Comparison of ENCODE assay signal across 25 cellular contexts in genomic region chr10:1141261-1141660, GRCh38.
"Had no signal": no experiment of that assay in that cellular context is flagged by ENCODE, and none has a peak within 500 bp of the region (broad histone marks: within the 10 kb centered on the region; RNA-seq: fewer than 3 reads in every experiment).

No MANE protein-coding gene starts in this region.

- H3K27me3 ChIP-seq: brain microvascular endothelial cell, dorsolateral prefrontal cortex had no signal

- H3K4me1 Mint-ChIP-seq: activated CD4-positive, alpha-beta memory T cell treated with anti-CD3 and anti-CD28 coated beads, Interleukin-2, amount 10 ng/mL, durations not matched to agents 7 days and 5 days; activated CD4-positive, alpha-beta T cell treated with anti-CD3 and anti-CD28 coated beads, Interleukin-2, amount 10 ng/mL, durations not matched to agents 7 days and 5 days; activated T-helper 17 cell treated with anti-CD3 and anti-CD28 coated beads, Interleukin-2, amount 50 U/mL, for 72 hours; central memory CD8-positive, alpha-beta T cell had no signal

- H3K27ac ChIP-seq: brain microvascular endothelial cell, coronary artery, dorsolateral prefrontal cortex, epithelial cell of prostate had no signal

- H3K4me3 Mint-ChIP-seq: activated CD4-positive, alpha-beta memory T cell treated with anti-CD3 and anti-CD28 coated beads, Interleukin-2, amount 10 ng/mL, durations not matched to agents 7 days and 5 days; activated CD4-positive, alpha-beta T cell treated with anti-CD3 and anti-CD28 coated beads, Interleukin-2, amount 10 ng/mL, durations not matched to agents 7 days and 5 days; activated naive CD8-positive, alpha-beta T cell; activated T-cell treated with anti-CD3 and anti-CD28 coated beads, Interleukin-2, amount 50 U/mL, for 4 hours; activated T-helper 17 cell treated with anti-CD3 and anti-CD28 coated beads, Interleukin-2, amount 50 U/mL, for 72 hours; central memory CD8-positive, alpha-beta T cell; dendritic cell treated with granulocyte-macrophage colony-stimulating factor and Interleukin-4, amounts not matched to agents 40 ng/mL and 50 ng/mL, for 4 days; effector memory CD8-positive, alpha-beta T cell had no signal

- ATAC-seq: activated T-cell treated with anti-CD3 and anti-CD28 coated beads, Interleukin-2, amount 50 U/mL, for 4 hours; activated T-helper 17 cell treated with anti-CD3 and anti-CD28 coated beads, Interleukin-2, amount 50 U/mL, for 72 hours; effector memory CD8-positive, alpha-beta T cell had no signal

- H3K36me3 ChIP-seq: brain microvascular endothelial cell had no signal

- H3K27ac Mint-ChIP-seq: activated CD4-positive, alpha-beta memory T cell treated with anti-CD3 and anti-CD28 coated beads, Interleukin-2, amount 10 ng/mL, durations not matched to agents 7 days and 5 days; activated CD4-positive, alpha-beta T cell treated with anti-CD3 and anti-CD28 coated beads, Interleukin-2, amount 10 ng/mL, durations not matched to agents 7 days and 5 days; activated naive CD8-positive, alpha-beta T cell; activated T-helper 17 cell treated with anti-CD3 and anti-CD28 coated beads, Interleukin-2, amount 50 U/mL, for 72 hours; dendritic cell treated with granulocyte-macrophage colony-stimulating factor and Interleukin-4, amounts not matched to agents 40 ng/mL and 50 ng/mL, for 4 days; effector memory CD8-positive, alpha-beta T cell had no signal

- DNase-seq: activated CD4-positive, alpha-beta memory T cell treated with anti-CD3 and anti-CD28 coated beads, Interleukin-2, amount 10 ng/mL, durations not matched to agents 7 days and 5 days; activated CD4-positive, alpha-beta T cell treated with anti-CD3 and anti-CD28 coated beads for 4 hours; activated CD4-positive, alpha-beta T cell treated with anti-CD3 and anti-CD28 coated beads, Interleukin-2, amount 10 ng/mL, durations not matched to agents 7 days and 5 days; activated CD4-positive, alpha-beta T cell treated with anti-CD3 and anti-CD28 coated beads, Interleukin-2, amount 50 U/mL, for 4 hours; activated CD4-positive, CD25-positive, alpha-beta regulatory T cell; activated CD4-positive, CD25-positive, alpha-beta regulatory T cell treated with anti-CD3 and anti-CD28 coated beads, Interleukin-2, amount 50 U/mL, for 72 hours; activated effector memory CD4-positive, alpha-beta T cell treated with Interleukin-2 at 50 U/mL for 16 hours; activated gamma-delta T cell treated with Interleukin-2 at 50 U/mL for 16 hours; activated naive CD4-positive, alpha-beta T cell treated with anti-CD3 and anti-CD28 coated beads, Interleukin-2, amount 50 U/mL, for 16 hours; activated naive CD4-positive, alpha-beta T cell treated with Interleukin-2 at 50 U/mL for 16 hours; activated T-cell treated with anti-CD3 and anti-CD28 coated beads, Interleukin-2, amount 50 U/mL, for 4 hours; amniotic stem cell; anterior cingulate cortex; brain microvascular endothelial cell; dorsolateral prefrontal cortex; effector CD4-positive, alpha-beta T cell; effector memory CD8-positive, alpha-beta T cell; foreskin fibroblast; T-helper 2 cell had no signal

- H3K4me3 ChIP-seq: coronary artery, dorsolateral prefrontal cortex had no signal
